In the genomic region with DNA sequence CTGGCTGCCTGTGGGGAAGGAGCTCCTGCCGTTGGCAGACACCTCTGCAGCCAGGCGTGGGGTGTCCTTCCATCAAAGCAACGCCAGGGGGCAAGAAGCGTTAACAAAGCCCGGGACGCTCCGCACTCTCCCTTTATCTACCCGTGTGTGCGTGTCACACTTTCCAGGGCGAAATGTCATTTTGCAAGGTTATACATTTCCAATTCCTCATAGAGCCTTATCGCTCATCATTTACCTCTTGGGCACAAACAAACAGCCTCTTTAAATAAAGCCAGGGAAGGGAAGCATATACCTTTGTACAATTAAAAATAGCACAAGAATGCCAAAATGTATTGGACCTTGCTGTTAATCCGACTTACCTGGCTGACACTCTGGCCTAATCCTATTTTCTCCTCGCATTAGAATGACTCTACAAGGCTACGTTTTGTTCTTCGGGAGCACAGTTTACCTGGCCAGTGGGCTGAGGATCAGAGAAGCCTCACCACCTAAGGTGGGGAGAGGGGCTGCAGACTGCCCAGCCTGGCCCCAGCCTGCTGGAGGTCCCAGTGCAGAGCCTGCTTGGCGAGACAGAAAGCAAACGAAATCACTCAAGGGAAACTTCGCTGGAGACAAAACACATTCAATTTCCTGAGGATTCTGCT, we compare ENCODE assay signal across 9 cellular contexts.
DNase-seq lines count a peak whose midpoint lies in the region; ATAC-seq and TF ChIP-seq lines count a peak whose summit lies in the region.
"Had no signal": no experiment of that assay in that cellular context is flagged by ENCODE, and none has a peak within 500 bp of the region (broad histone marks: within the 10 kb centered on the region; RNA-seq: fewer than 3 reads in every experiment).

No MANE protein-coding gene starts in this region.

- H3K27ac ChIP-seq in Panc1 (ENCODE audit: low read length) (no peak overlapping the region), testis (no peak overlapping the region)

- H3K4me3 ChIP-seq in Panc1 (ENCODE audit: low read depth in 2 of 2, low read length in 2 of 2) (no peak overlapping the region), fibroblast of pulmonary artery (replicated peaks; ENCODE audit: low read depth, low read length) (no peak overlapping the region), testis (no peak overlapping the region)

- CTCF ChIA-PET in Panc1 (lab: Charles Lee): interaction anchor here (0.6 to 1.7 kb wide), 6 partner anchors 19 to 1786 kb away, joined by 3 to 8 read pairs (median 4); no protein-coding TSS in a partner anchor

- ATAC-seq in GM21576 (IDR thresholded peaks at IDR 0.05; ENCODE audit: unreplicated experiment): peak; percentile 71
- peak; percentile 85 for ATAC-seq in Panc1
- ATAC-seq in activated T-cell treated with anti-CD3 and anti-CD28 coated beads, Interleukin-2, amount 50 U/mL, for 72 hours (replicated peaks in 1 of 2): peak; percentile 88 to 89

- H3K36me3 ChIP-seq in Panc1 (ENCODE audit: control insufficient read depth, insufficient read depth, low read length) (no peaks in the 10 kb centered on the region), testis (ENCODE audit: low read depth, missing control alignments) (no peaks in the 10 kb centered on the region)

- no peaks in the 10 kb centered on the region for H3K9me3 ChIP-seq in Panc1 (ENCODE audit: control insufficient read depth, insufficient read depth, low read depth, low read length)
- no peaks in the 10 kb centered on the region for H3K9me3 ChIP-seq in testis

- H3K4me3 Mint-ChIP-seq in activated T-cell treated with anti-CD3 and anti-CD28 coated beads, Interleukin-2, amount 50 U/mL, for 72 hours: no peak overlapping the region
- H3K4me3 Mint-ChIP-seq: dendritic cell treated with granulocyte-macrophage colony-stimulating factor and Interleukin-4, amounts not matched to agents 40 ng/mL and 50 ng/mL, for 4 days had no signal

- no peak for TF ChIP-seq POLR2A in testis (IDR thresholded peaks at IDR 0.05)

- H3K36me3 Mint-ChIP-seq in activated T-cell treated with anti-CD3 and anti-CD28 coated beads, Interleukin-2, amount 50 U/mL, for 72 hours (ENCODE audit: insufficient read depth in 2 of 2): peaks cover 0 to 2% of the 10 kb centered on the region in 2 donors

- DNase-seq in DMS53 treated with DMSO at 0.1 percent for 48 hours (lab: John Stamatoyannopoulos, UW; ENCODE audit: unreplicated experiment) (peak; percentile 45), KBM-7 (peak; percentile 74), Panc1 (ENCODE audit: low read depth, low spot score) (peak; percentile 51), fibroblast of pulmonary artery (ENCODE audit: low read depth) (peak; percentile 71), nucleus accumbens (lab: John Stamatoyannopoulos, UW) (peak in 31 of 56 donors; percentile 7 to 70 (median 29)), testis (peak; percentile 81)
- peak; percentile 78 to 82 for DNase-seq in activated T-cell treated with anti-CD3 and anti-CD28 coated beads, Interleukin-2, amount 50 U/mL, for 72 hours

- intact Hi-C loops in Panc1 (cut with micrococcal nuclease; ENCODE audit: unreplicated experiment) (loop anchor here (10.0 kb wide), 2 partner anchors 144 to 354 kb away; no protein-coding TSS in a partner anchor), testis (cut with DNase I; ENCODE audit: low total_unique reads) (no loop called here)

- TF ChIP-seq CTCF in Panc1 (IDR thresholded peaks at IDR 0.05): peak; percentile 91
- TF ChIP-seq CTCF in fibroblast of pulmonary artery (IDR thresholded peaks at IDR 0.05; ENCODE audit: low read length, missing control alignments): peak; percentile 84
- TF ChIP-seq CTCF in testis (IDR thresholded peaks at IDR 0.05): peak in 2 of 3 experiments; percentile 48 to 75

- H3K27ac Mint-ChIP-seq in activated T-cell treated with anti-CD3 and anti-CD28 coated beads, Interleukin-2, amount 50 U/mL, for 72 hours: no peak overlapping the region
- H3K27ac Mint-ChIP-seq: dendritic cell treated with granulocyte-macrophage colony-stimulating factor and Interleukin-4, amounts not matched to agents 40 ng/mL and 50 ng/mL, for 4 days had no signal

- H3K4me1 Mint-ChIP-seq in activated T-cell treated with anti-CD3 and anti-CD28 coated beads, Interleukin-2, amount 50 U/mL, for 72 hours (ENCODE audit: low read depth): peaks cover 36% of the 10 kb centered on the region

- BruUV-seq in Panc1 (replicated peaks; lab: Mats Ljungman, UMichigan): no TSS peak

- 21 to 24% methylated on average over 18 of the region's 18 CpGs for WGBS in testis, 2 donors

- H3K9me3 Mint-ChIP-seq in activated T-cell treated with anti-CD3 and anti-CD28 coated beads, Interleukin-2, amount 50 U/mL, for 72 hours: no peaks in the 10 kb centered on the region
- H3K9me3 Mint-ChIP-seq: dendritic cell treated with granulocyte-macrophage colony-stimulating factor and Interleukin-4, amounts not matched to agents 40 ng/mL and 50 ng/mL, for 4 days had no signal

- peaks cover 4% of the 10 kb centered on the region for H3K4me1 ChIP-seq in Panc1 (ENCODE audit: control insufficient read depth, insufficient read depth, low read length)
- H3K4me1 ChIP-seq in testis: peaks cover 10% of the 10 kb centered on the region

- H3K27me3 ChIP-seq in Panc1 (ENCODE audit: control insufficient read depth, insufficient read depth, low read length): peaks cover 48% of the 10 kb centered on the region
- H3K27me3 ChIP-seq in testis: no peaks in the 10 kb centered on the region

- POLR2A ChIA-PET in Panc1 (lab: Charles Lee): no interaction called here

- peaks cover 90% of the 10 kb centered on the region for H3K27me3 Mint-ChIP-seq in activated T-cell treated with anti-CD3 and anti-CD28 coated beads, Interleukin-2, amount 50 U/mL, for 72 hours (ENCODE audit: low read depth)

- in situ Hi-C loops in KBM-7 (cut with MboI; ENCODE audit: low pct_unique_long_range_greater_than_20kb, low sequenced_read_pairs) (loop anchor here (25.0 kb wide), 1 partner anchor 382 kb away; no protein-coding TSS in a partner anchor), Panc1 (cut with HindIII; ENCODE audit: low pct_unique_long_range_greater_than_20kb, low sequenced_read_pairs) (no loop called here)

Comparison
In these comparisons a context has a peak if more than half of its experiments do, and no peak if none do; other contexts are left out.
1. DNase-seq: peak in every context shown above with its lines; median percentile 81 in testis; 80 in activated T-cell treated with anti-CD3 and anti-CD28 coated beads, Interleukin-2, amount 50 U/mL, for 72 hours; 74 in KBM-7; 71 in fibroblast of pulmonary artery; 51 in Panc1; 45 in DMS53 treated with DMSO at 0.1 percent for 48 hours; 29 in nucleus accumbens.